Comparison of ENCODE assay signal across 21 cellular contexts in the genomic region with DNA sequence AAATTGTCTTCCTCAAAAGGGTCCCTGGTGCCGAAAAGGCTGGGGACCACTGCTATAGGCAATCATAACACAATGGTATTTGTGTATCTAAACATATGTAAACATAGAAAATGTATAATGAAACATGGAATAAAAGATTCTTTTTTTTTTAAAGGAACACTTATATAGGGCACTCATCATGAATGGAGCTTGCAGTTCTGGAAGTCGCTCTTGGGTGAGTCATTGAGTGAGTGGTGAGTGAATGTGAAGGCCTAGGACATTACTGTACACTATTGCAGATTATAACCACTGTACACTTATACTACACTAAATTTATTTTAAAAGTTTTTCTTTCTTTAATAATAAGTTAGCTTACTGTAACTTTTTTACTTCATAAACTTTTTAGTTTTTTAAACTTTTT.
A peak's percentile ranks its signal among the peaks of the same experiment; 100 is the strongest.
DNase-seq lines count a peak whose midpoint lies in the region; ATAC-seq, FAIRE-seq and TF ChIP-seq lines count a peak whose summit lies in the region.
"Had no signal": no experiment of that assay in that cellular context is flagged by ENCODE, and none has a peak within 500 bp of the region (broad histone marks: within the 10 kb centered on the region; RNA-seq: fewer than 3 reads in every experiment).

No MANE protein-coding gene starts in this region.

- no peak overlapping the region for H3K4me2 ChIP-seq in K562 (ENCODE audit: insufficient read depth, low read length)
- H3K4me2 ChIP-seq: neural progenitor cell had no signal

- DNase-seq in A172 (ENCODE audit: low spot score) (peak; percentile 56), HT1080 (ENCODE audit: low read depth) (peak; percentile 78), K562 (ENCODE audit: extremely low read depth in 1 of 4, low spot score in 3 of 4) (no peak), fibroblast of villous mesenchyme (ENCODE audit: low read depth) (peak; percentile 33), head of caudate nucleus (no peak)
- DNase-seq: activated CD4-positive, alpha-beta T cell treated with anti-CD3 and anti-CD28 coated beads for 36 hours; activated naive CD4-positive, alpha-beta T cell treated with anti-CD3 and anti-CD28 coated beads, Interleukin-2, amount 50 U/mL, for 16 hours; effector memory CD4-positive, alpha-beta T cell; glutamatergic neuron; H7; immature natural killer cell; midbrain; NCI-H1105 treated with DMSO at 0.1 percent for 48 hours; right cardiac atrium; stimulated activated CD4-positive, alpha-beta T cell treated with anti-CD3 and anti-CD28 coated beads, Interleukin-4, amount 100 ng/mL, for 1 hour; tibial artery had no signal

- in situ Hi-C loops in K562 (cut with MboI), result no loop called here

- BruUV-seq in K562 (replicated peaks; lab: Mats Ljungman, UMichigan), result no TSS peak

- H3K79me2 ChIP-seq in K562 (ENCODE audit: control insufficient read depth, insufficient read depth, low read length), result no peaks in the 10 kb centered on the region

- no peaks in the 10 kb centered on the region for H3K36me3 ChIP-seq in K562 (ENCODE audit: control insufficient read depth, insufficient read depth, low read length)
- H3K36me3 ChIP-seq: neural progenitor cell, SJSA1, tibial artery had no signal

- 33% methylated on average over 2 of the region's 2 CpGs for WGBS in K562 (ENCODE audit: insufficient coverage, low coverage, missing lambda C conversion rate)

- H3K9me1 ChIP-seq in K562 (ENCODE audit: control insufficient read depth, insufficient read depth, low read length), result no peaks in the 10 kb centered on the region

- H3K9ac ChIP-seq in K562 (ENCODE audit: insufficient read depth in 1 of 2, low read depth in 2 of 2, low read length in 2 of 2), result no peak overlapping the region
- H3K9ac ChIP-seq: neural progenitor cell had no signal

- no peak for TF ChIP-seq CTCF in K562 (IDR thresholded peaks at IDR 0.05 in 2 of 3, conservative IDR thresholded peaks at IDR 0.05 in 1 of 3; ENCODE audit: insufficient read depth in 2 of 3, low read depth in 1 of 3, low read length in 3 of 3)
- TF ChIP-seq CTCF in fibroblast of villous mesenchyme (IDR thresholded peaks at IDR 0.05; ENCODE audit: insufficient read depth, low read depth, low read length), result no peak

- H4K20me1 ChIP-seq in K562 (replicated peaks; ENCODE audit: control insufficient read depth, insufficient read depth, low read length), result no peaks in the 10 kb centered on the region

- no peaks in the 10 kb centered on the region; a peak in 1 of 5 replicates for H3K4me1 ChIP-seq in K562 (replicated peaks in 1 of 2; ENCODE audit: control insufficient read depth in 2 of 2, insufficient read depth in 2 of 2, low read length in 2 of 2)

- H3K27me3 ChIP-seq in K562 (ENCODE audit: control insufficient read depth in 2 of 2, insufficient read depth in 2 of 2, low read length in 2 of 2), result no peaks in the 10 kb centered on the region
- H3K27me3 ChIP-seq: neural progenitor cell, SJSA1, tibial artery had no signal

- H3K4me3 ChIP-seq in K562, result no peak overlapping the region
- H3K4me3 ChIP-seq in fibroblast of villous mesenchyme (ENCODE audit: low read depth, low read length), result no peak overlapping the region
- H3K4me3 ChIP-seq: neural progenitor cell, SJSA1, tibial artery had no signal

- no peak for TF ChIP-seq EP300 in K562 (IDR thresholded peaks at IDR 0.05; ENCODE audit: low read length)

- FAIRE-seq in K562 (lab: Jason Lieb, UNC), result peak; percentile 26

- no peak for TF ChIP-seq POLR2A in K562 (conservative IDR thresholded peaks at IDR 0.05)
- no peak for TF ChIP-seq POLR2A in GM18505 (IDR thresholded peaks at IDR 0.05; ENCODE audit: borderline replicate concordance, extremely low read depth, insufficient read depth, insufficient read length)

- no peak overlapping the region for H2AFZ ChIP-seq in K562 (ENCODE audit: low read depth, low read length)
- H2AFZ ChIP-seq: neural progenitor cell had no signal

- TF ChIP-seq RAD21 in K562 (CRISPR knock-in tag; conservative IDR thresholded peaks at IDR 0.05 in 1 of 2, IDR thresholded peaks at IDR 0.05 in 1 of 2), result no peak

- intact Hi-C loops in K562 (cut with micrococcal nuclease), result no loop called here
- intact Hi-C loops in head of caudate nucleus (cut with DNase I), result no loop called here

- no peak overlapping the region for H3K27ac ChIP-seq in K562 (ENCODE audit: extremely low read depth, low read depth, low read length)
- H3K27ac ChIP-seq: neural progenitor cell, SJSA1, tibial artery had no signal

- CTCF ChIA-PET in K562 (lab: Yijun Ruan, JAX; ENCODE audit: low intra/inter-chr PET ratio), result no interaction called here

- ATAC-seq in K562, result peak; percentile 49; the same call in 2 of the 3 replicates
- no peak for ATAC-seq in HG03378 (IDR thresholded peaks at IDR 0.05; ENCODE audit: unreplicated experiment)
- ATAC-seq in HG02840 (IDR thresholded peaks at IDR 0.05; ENCODE audit: low FRiP score, unreplicated experiment), result no peak
- ATAC-seq in GM18505 (IDR thresholded peaks at IDR 0.05; ENCODE audit: unreplicated experiment), result no peak
- ATAC-seq: activated CD4-positive, alpha-beta T cell treated with anti-CD3 and anti-CD28 coated beads for 36 hours; right cardiac atrium had no signal

- H3K9me3 ChIP-seq in K562 (replicated peaks; ENCODE audit: control insufficient read depth, insufficient read depth, low read depth, low read length), result no peaks in the 10 kb centered on the region
- H3K9me3 ChIP-seq: SJSA1, tibial artery had no signal

- POLR2A ChIA-PET in K562 (lab: Yijun Ruan, JAX), result interaction anchor here (0.6 to 0.7 kb wide), 3 partner anchors 8 to 174 kb away, joined by 3 read pairs; no protein-coding TSS in a partner anchor

TF ChIP-seq in K562, 482 proteins besides CTCF, POLR2A, EP300 and RAD21 (continues in another document):
- TF ChIP-seq, protein P1, sequence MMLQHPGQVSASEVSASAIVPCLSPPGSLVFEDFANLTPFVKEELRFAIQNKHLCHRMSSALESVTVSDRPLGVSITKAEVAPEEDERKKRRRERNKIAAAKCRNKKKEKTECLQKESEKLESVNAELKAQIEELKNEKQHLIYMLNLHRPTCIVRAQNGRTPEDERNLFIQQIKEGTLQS (IDR thresholded peaks at IDR 0.05), result 0 out of 2 replicates have a peak, but pooled peaks have one; percentile 12
- TF ChIP-seq, protein P1 (CRISPR knock-in tag; conservative IDR thresholded peaks at IDR 0.05), result no peak
- TF ChIP-seq THRA (IDR thresholded peaks at IDR 0.05), result no peak
- TF ChIP-seq SNRNP70 (optimal IDR thresholded peaks at IDR 0.05; ENCODE audit: low read depth, low read length), result no peak
- peak; percentile 35; the same call in 1 of the 2 replicates for TF ChIP-seq FOSL1 (tag; conservative IDR thresholded peaks at IDR 0.05)

Comparison
In these comparisons a context has a peak if more than half of its experiments do, and no peak if none do; other contexts are left out.
1. DNase-seq: peak in A172 (single experiment), HT1080 (single experiment) and fibroblast of villous mesenchyme (single experiment); none in K562 (0 of 4) and head of caudate nucleus (0 of 42).